ENCODE assay signal across 16 cellular contexts in the genomic region with DNA sequence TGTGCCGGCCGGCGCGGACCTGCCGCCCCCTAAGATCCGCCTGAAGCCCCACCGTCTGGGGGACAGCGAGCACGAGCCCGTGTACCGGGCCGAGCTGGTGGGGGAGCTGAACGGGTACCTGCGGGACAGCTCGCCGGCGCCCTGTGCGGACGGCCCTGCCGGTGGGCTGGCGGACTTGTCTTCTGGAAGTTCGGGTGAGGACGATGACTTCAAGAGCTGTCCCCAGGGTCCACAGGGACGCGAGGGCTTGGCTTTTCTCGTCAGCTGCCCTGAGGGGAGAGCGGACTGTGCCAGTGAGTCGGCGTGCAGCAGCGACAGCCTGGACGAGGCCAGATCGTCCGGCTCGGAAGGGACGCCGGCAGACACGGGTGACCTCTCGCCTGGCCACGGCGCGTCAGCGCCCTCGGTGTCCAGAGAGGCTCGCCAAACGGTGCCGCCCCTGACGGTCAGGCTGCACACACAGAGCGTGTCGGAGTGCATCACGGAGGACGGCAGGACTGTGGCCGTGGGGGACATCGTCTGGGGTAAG. TPM values are rescaled to one million over a fixed set of nuclear protein-coding genes. Genes with fewer than 3 reads are reported as not detected.
DNase-seq lines count a peak whose midpoint lies in the region; ATAC-seq and TF ChIP-seq lines count a peak whose summit lies in the region.
"Had no signal": no experiment of that assay in that cellular context is flagged by ENCODE, and none has a peak within 500 bp of the region (broad histone marks: within the 10 kb centered on the region; RNA-seq: fewer than 3 reads in every experiment).

No MANE protein-coding gene starts in this region.

- H3K4me2 ChIP-seq in H9 (ENCODE audit: insufficient read depth, insufficient read length, low read length) (no peak overlapping the region), neuronal stem cell (ENCODE audit: insufficient read depth, low read length, poor library complexity, severe bottlenecking) (no peak overlapping the region)

- H3K27me3 ChIP-seq in H9 (ENCODE audit: insufficient read depth, low read length) (no peaks in the 10 kb centered on the region), neuronal stem cell (ENCODE audit: control insufficient read depth in 3 of 3, insufficient read depth in 3 of 3, low read depth in 1 of 3, low read length in 3 of 3) (no peaks in the 10 kb centered on the region)
- H3K27me3 ChIP-seq: Peyer's patch had no signal

- H3K9ac ChIP-seq in H9 (ENCODE audit: extremely low read depth, insufficient read length, low read length) (no peak overlapping the region), neuronal stem cell (ENCODE audit: low read depth, low read length, poor library complexity) (no peak overlapping the region)

- TF ChIP-seq CTCF in C4-2B (conservative IDR thresholded peaks at IDR 0.05) (no peak), H9 (conservative IDR thresholded peaks at IDR 0.05) (no peak), endothelial cell (IDR thresholded peaks at IDR 0.05; ENCODE audit: unreplicated experiment) (no peak), Calu3 (IDR thresholded peaks at IDR 0.05; ENCODE audit: unreplicated experiment) (no peak)

- H2BK12ac ChIP-seq in H9 (ENCODE audit: insufficient read length, low read depth, low read length) (no peak overlapping the region), neuronal stem cell (ENCODE audit: low read length) (no peak overlapping the region)

- no TSS peak for BruUV-seq in Calu3 (replicated peaks; lab: Mats Ljungman, UMichigan)

- CTCF ChIA-PET in Calu3 (lab: Charles Lee), result no interaction called here

- H3K9me3 Mint-ChIP-seq in H9 (no peaks in the 10 kb centered on the region), endothelial cell (ENCODE audit: unreplicated experiment) (no peaks in the 10 kb centered on the region), Calu3 (ENCODE audit: low read depth, unreplicated experiment) (no peaks in the 10 kb centered on the region)

- no peak overlapping the region for H3K4me3 ChIP-seq in neuronal stem cell (ENCODE audit: low read length in 2 of 2)
- H3K4me3 ChIP-seq: Peyer's patch had no signal

- H4K20me1 ChIP-seq in H9 (ENCODE audit: control insufficient read depth, insufficient read depth, insufficient read length), result peaks cover 4% of the 10 kb centered on the region

- no CpG with 5 or more reads among the region's 53 CpGs for WGBS in H9 (ENCODE audit: extremely low coverage, insufficient read length, low lambda C conversion rate)
- WGBS in neuronal stem cell (ENCODE audit: extremely low coverage in 2 of 2, insufficient read length in 2 of 2, insufficient replicate concordance in 1 of 2), 2 donors, result no CpG with 5 or more reads among the region's 53 CpGs

- H3K27me3 Mint-ChIP-seq in H9 (ENCODE audit: low read depth) (no peaks in the 10 kb centered on the region), endothelial cell (ENCODE audit: unreplicated experiment) (peaks cover 18% of the 10 kb centered on the region), Calu3 (ENCODE audit: unreplicated experiment) (no peaks in the 10 kb centered on the region)
- H3K27me3 Mint-ChIP-seq: B cell; CD4-positive, alpha-beta memory T cell had no signal

- H3K36me3 Mint-ChIP-seq in H9 (ENCODE audit: insufficient read depth in 1 of 3, low read depth in 3 of 3) (peaks cover 3 to 15% (median 8%) of the 10 kb centered on the region in 3 experiments), endothelial cell (ENCODE audit: low read depth, unreplicated experiment) (peaks cover 4% of the 10 kb centered on the region), Calu3 (ENCODE audit: insufficient read depth, unreplicated experiment) (peaks cover 36% of the 10 kb centered on the region)

- intact Hi-C loops in Calu3 (cut with micrococcal nuclease; ENCODE audit: unreplicated experiment), result no loop called here

- H3K23me2 ChIP-seq in H9 (ENCODE audit: insufficient read length, low read depth, low read length, poor library complexity, severe bottlenecking), result no peaks in the 10 kb centered on the region

- H2BK120ac ChIP-seq in H9 (ENCODE audit: low read depth, low read length, poor library complexity, severe bottlenecking), result no peak overlapping the region
- H2BK120ac ChIP-seq in neuronal stem cell (ENCODE audit: low read depth, low read length), result no peak overlapping the region

- H2BK5ac ChIP-seq in H9 (ENCODE audit: insufficient read length, low read length), result no peak overlapping the region
- H2BK5ac ChIP-seq in neuronal stem cell (ENCODE audit: low read length), result no peak overlapping the region

- H3K36me3 ChIP-seq in neuronal stem cell (replicated peaks in 1 of 2; ENCODE audit: control insufficient read depth in 2 of 2, insufficient read depth in 2 of 2, low read length in 2 of 2), result peaks cover 0 to 20% of the 10 kb centered on the region in 2 donors

- peak overlapping the region; percentile 27 for H3K18ac ChIP-seq in H9 (ENCODE audit: insufficient read length, low read depth, low read length)
- peak overlapping the region; percentile 11 for H3K18ac ChIP-seq in neuronal stem cell (ENCODE audit: low read length)

- H2AK5ac ChIP-seq in H9 (ENCODE audit: insufficient read length, low read length) (no peak overlapping the region), neuronal stem cell (ENCODE audit: low read depth, low read length) (no peak overlapping the region)

- no peak overlapping the region for H2AFZ ChIP-seq in H9 (ENCODE audit: low read length)
- no peak overlapping the region for H2AFZ ChIP-seq in neuronal stem cell (ENCODE audit: low read length)

- H3K27ac Mint-ChIP-seq in H9 (peak overlapping the region in 2 of 3 experiments; percentile 54 to 57; a peak in 2 of 7 replicates), endothelial cell (ENCODE audit: unreplicated experiment) (peak overlapping the region; percentile 68), Calu3 (ENCODE audit: unreplicated experiment) (no peak overlapping the region)
- H3K27ac Mint-ChIP-seq: B cell; CD4-positive, alpha-beta memory T cell had no signal

- H3K4ac ChIP-seq in H9 (ENCODE audit: low read depth, low read length) (no peak overlapping the region), neuronal stem cell (ENCODE audit: low read length) (no peak overlapping the region)

- H4K8ac ChIP-seq in H9 (replicated peaks; ENCODE audit: insufficient read length, low read depth, low read length) (no peak overlapping the region), neuronal stem cell (ENCODE audit: low read depth, low read length) (no peak overlapping the region)

- H3K79me2 ChIP-seq in H9 (ENCODE audit: insufficient read depth, low read length), result no peaks in the 10 kb centered on the region; the same call in 1 of the 2 replicates

- H3T11ph ChIP-seq in H9 (ENCODE audit: low read length), result no peak overlapping the region

- H3K56ac ChIP-seq in H9 (ENCODE audit: insufficient read length, low read depth, low read length), result no peak overlapping the region

- H3K4me3 Mint-ChIP-seq in H9, result no peak overlapping the region
- H3K4me3 Mint-ChIP-seq in endothelial cell (ENCODE audit: unreplicated experiment), result peak overlapping the region; percentile 74
- no peak overlapping the region for H3K4me3 Mint-ChIP-seq in Calu3 (ENCODE audit: low read depth, unreplicated experiment)
- H3K4me3 Mint-ChIP-seq: B cell had no signal

- H4K91ac ChIP-seq in H9 (ENCODE audit: insufficient read length, low read depth, low read length) (no peak overlapping the region), neuronal stem cell (ENCODE audit: low read depth, low read length, poor library complexity) (no peak overlapping the region)

- H2BK15ac ChIP-seq in H9 (ENCODE audit: low read depth, low read length) (no peak overlapping the region), neuronal stem cell (ENCODE audit: low read length) (no peak overlapping the region)

- H3K4me1 ChIP-seq in H9 (ENCODE audit: insufficient read depth, low read length) (peaks cover 8% of the 10 kb centered on the region; the same call in 1 of the 2 replicates), neuronal stem cell (ENCODE audit: control insufficient read depth in 2 of 2, insufficient read depth in 1 of 2, low read depth in 1 of 2, low read length in 2 of 2) (peaks cover 0 to 11% of the 10 kb centered on the region in 2 donors)

- H2BK20ac ChIP-seq in H9 (ENCODE audit: low read depth, low read length, poor library complexity, severe bottlenecking), result no peak overlapping the region

- H3K23ac ChIP-seq in H9 (ENCODE audit: insufficient read length, low read depth, low read length) (no peak overlapping the region), neuronal stem cell (ENCODE audit: low read depth, low read length, poor library complexity) (peak overlapping the region; percentile 43)

- H4K5ac ChIP-seq in H9 (ENCODE audit: insufficient read length, low read depth, low read length), result no peak overlapping the region

- peak overlapping the region; percentile 99; the same call in 1 of the 2 replicates for H3K27ac ChIP-seq in C4-2B
- H3K27ac ChIP-seq in H9 (ENCODE audit: insufficient read length, low read depth, low read length), result no peak overlapping the region
- H3K27ac ChIP-seq in neuronal stem cell (replicated peaks; ENCODE audit: low read length), result no peak overlapping the region
- H3K27ac ChIP-seq: Peyer's patch had no signal

- H3K79me1 ChIP-seq in H9 (ENCODE audit: insufficient read depth, low read depth, low read length, poor library complexity, severe bottlenecking) (no peaks in the 10 kb centered on the region), neuronal stem cell (ENCODE audit: low read depth, low read length) (peaks cover 2% of the 10 kb centered on the region)

- no peaks in the 10 kb centered on the region for H3K9me3 ChIP-seq in H9 (ENCODE audit: control insufficient read depth, low read depth, low read length)
- no peaks in the 10 kb centered on the region for H3K9me3 ChIP-seq in neuronal stem cell (replicated peaks in 1 of 2; ENCODE audit: control insufficient read depth in 2 of 2, insufficient read depth in 1 of 2, low read depth in 1 of 2, low read length in 2 of 2)
- H3K9me3 ChIP-seq: Peyer's patch had no signal

- H3K4me1 Mint-ChIP-seq in H9 (peaks cover 22 to 32% of the 10 kb centered on the region in 2 experiments), endothelial cell (ENCODE audit: unreplicated experiment) (peaks cover 12% of the 10 kb centered on the region), Calu3 (ENCODE audit: low read depth, unreplicated experiment) (no peaks in the 10 kb centered on the region)

- no peak for ATAC-seq in GM18870 (IDR thresholded peaks at IDR 0.05; ENCODE audit: unreplicated experiment)

- H3K14ac ChIP-seq in H9 (ENCODE audit: insufficient read depth, low read length) (no peak overlapping the region; the same call in 1 of the 2 replicates), neuronal stem cell (ENCODE audit: low read length) (peak overlapping the region; percentile 56)

- DNase-seq in H9 (peak; percentile 67), endothelial cell (ENCODE audit: low spot score) (no peak), neuronal stem cell (ENCODE audit: low spot score) (no peak), mesenteric fat pad (ENCODE audit: low spot score) (no peak), Calu3 (no peak)
- no peak for DNase-seq in stimulated activated naive CD4-positive, alpha-beta T cell treated with Interleukin-2 at 50 U/mL for 16 hours (lab: John Stamatoyannopoulos, UW)
- DNase-seq: IMR-90, NCI-H1417, NCI-H2029, NCI-H510A treated with DMSO at 0.1 percent for 48 hours, SHP77 treated with DMSO at 0.1 percent for 48 hours had no signal

RNA-seq across cellular contexts. Expression of a gene that starts 8.5 kb away (rescaled TPM):
- 9.5 and 10.0 TPM in 2 replicates for total RNA-seq in H9 (2021)
- total RNA-seq in endothelial cell (ENCODE audit: unreplicated experiment), result 7.6 TPM
- polyA plus RNA-seq in neuronal stem cell (2013, experiment 1 of 2), result 2.1 TPM
- polyA plus RNA-seq in neuronal stem cell (2013, experiment 2 of 2), result 2.0 TPM
- total RNA-seq in mesenteric fat pad, result 30.4 TPM
- 12.9 and 15.8 TPM in 2 replicates for total RNA-seq in Calu3 (2022)
